ENCODE assay signal across 14 cellular contexts in the genomic region with DNA sequence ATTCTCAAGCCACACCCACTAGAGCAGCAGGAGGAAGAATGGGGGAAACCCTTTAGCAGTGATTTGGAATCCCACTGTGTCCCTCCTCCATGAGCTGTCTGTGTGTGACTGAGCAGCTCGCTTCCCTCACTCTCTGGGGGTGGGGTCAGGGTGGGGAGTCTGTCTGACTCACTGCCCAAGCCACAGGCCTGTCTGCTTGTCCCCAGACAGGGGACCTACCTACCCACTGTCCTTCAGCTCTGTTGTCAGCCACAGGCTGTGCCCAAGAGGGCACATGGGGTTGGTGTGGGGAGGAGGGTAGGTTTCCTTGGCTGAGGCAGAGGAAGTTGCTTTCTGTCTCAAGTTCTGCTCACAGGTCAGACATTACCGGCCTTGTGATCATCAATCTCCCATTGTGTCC.
DNase-seq lines count a peak whose midpoint lies in the region; ATAC-seq, FAIRE-seq and TF ChIP-seq lines count a peak whose summit lies in the region.
"Had no signal": no experiment of that assay in that cellular context is flagged by ENCODE, and none has a peak within 500 bp of the region (broad histone marks: within the 10 kb centered on the region; RNA-seq: fewer than 3 reads in every experiment).

No MANE protein-coding gene starts in this region.

- H3K36me3 ChIP-seq in upper lobe of left lung (no peaks in the 10 kb centered on the region), gastroesophageal sphincter (no peaks in the 10 kb centered on the region)
- H3K36me3 ChIP-seq: ascending aorta had no signal

- no peak for TF ChIP-seq EP300 in upper lobe of left lung (IDR thresholded peaks at IDR 0.05)
- no peak for TF ChIP-seq EP300 in gastroesophageal sphincter (IDR thresholded peaks at IDR 0.05)

- peaks cover 12 to 22% (median 16%) of the 10 kb centered on the region in 4 donors for H3K4me1 ChIP-seq in upper lobe of left lung
- peaks cover 0 to 17% (median 7%) of the 10 kb centered on the region in 3 donors for H3K4me1 ChIP-seq in gastroesophageal sphincter

- H3K4me1 Mint-ChIP-seq in WTC11 = peaks cover 12% of the 10 kb centered on the region
- H3K4me1 Mint-ChIP-seq: immature natural killer cell had no signal

- H3K27me3 ChIP-seq in upper lobe of left lung (no peaks in the 10 kb centered on the region), gastroesophageal sphincter (no peaks in the 10 kb centered on the region)
- H3K27me3 ChIP-seq: ascending aorta had no signal

- H3K27ac ChIP-seq in upper lobe of left lung (peak overlapping the region in 1 of 4 donors; percentile 40), gastroesophageal sphincter (no peak overlapping the region)
- H3K27ac ChIP-seq: ascending aorta, KMS-11 had no signal

- 39 to 48% methylated on average over 2 of the region's 2 CpGs for WGBS in upper lobe of left lung, 2 donors
- WGBS in gastroesophageal sphincter (ENCODE audit: low coverage in 1 of 2), 2 donors = 40% methylated on average over 2 of the region's 2 CpGs; no CpG with 5 or more reads in 1 of the 2 donors

- no peak for DNase-seq in HTR-8/SVneo (ENCODE audit: insufficient read length, low spot score)
- DNase-seq in WTC11 (ENCODE audit: low spot score) = no peak
- peak; percentile 49 for DNase-seq in iPS-NIHi7 (ENCODE audit: extremely low spot score)
- DNase-seq in upper lobe of left lung = peak in 1 of 2 donors; percentile 69
- DNase-seq in central memory CD4-positive, alpha-beta T cell = no peak
- no peak for DNase-seq in superior temporal gyrus (ENCODE audit: extremely low spot score)
- DNase-seq: DMS53; immature natural killer cell; stimulated activated naive CD4-positive, alpha-beta T cell treated with Interleukin-2 at 50 U/mL for 16 hours had no signal

- no peak for TF ChIP-seq CTCF in WTC11 (IDR thresholded peaks at IDR 0.05)
- no peak for TF ChIP-seq CTCF in upper lobe of left lung (IDR thresholded peaks at IDR 0.05)
- no peak for TF ChIP-seq CTCF in gastroesophageal sphincter (IDR thresholded peaks at IDR 0.05)

- CTCF ChIA-PET in WTC11 (lab: Charles Lee) = no interaction called here

- no peak overlapping the region for H3K4me3 Mint-ChIP-seq in WTC11
- H3K4me3 Mint-ChIP-seq: immature natural killer cell had no signal

- H3K27ac Mint-ChIP-seq in WTC11 = no peak overlapping the region
- H3K27ac Mint-ChIP-seq: immature natural killer cell had no signal

- H3K9me3 Mint-ChIP-seq in WTC11 = no peaks in the 10 kb centered on the region
- H3K9me3 Mint-ChIP-seq: immature natural killer cell had no signal

- POLR2A ChIA-PET in WTC11 (lab: Charles Lee) = no interaction called here

- peak; percentile 51 for FAIRE-seq in HTR-8/SVneo (lab: Jason Lieb, UNC)
- FAIRE-seq: TTC549 had no signal

- no peaks in the 10 kb centered on the region; the same call in none of the 2 replicates for H3K27me3 Mint-ChIP-seq in WTC11 (ENCODE audit: low read depth)

- no peaks in the 10 kb centered on the region for H3K36me3 Mint-ChIP-seq in WTC11
- H3K36me3 Mint-ChIP-seq: immature natural killer cell had no signal

- ATAC-seq in WTC11 (peak; percentile 41), upper lobe of left lung (ENCODE audit: low FRiP score in 2 of 2) (peak; percentile 64 to 74), gastroesophageal sphincter (no peak)
- ATAC-seq: Panc1 had no signal

- TF ChIP-seq POLR2A in upper lobe of left lung (IDR thresholded peaks at IDR 0.05) (peak in 1 of 4 donors; percentile 27), gastroesophageal sphincter (IDR thresholded peaks at IDR 0.05) (no peak)

- no peak overlapping the region for H3K4me3 ChIP-seq in upper lobe of left lung
- no peak overlapping the region for H3K4me3 ChIP-seq in gastroesophageal sphincter
- H3K4me3 ChIP-seq: ascending aorta had no signal

- H3K9me3 ChIP-seq in upper lobe of left lung = no peaks in the 10 kb centered on the region
- no peaks in the 10 kb centered on the region for H3K9me3 ChIP-seq in gastroesophageal sphincter
- H3K9me3 ChIP-seq: ascending aorta had no signal

TF ChIP-seq in WTC11, 78 proteins besides CTCF, POLR2A, EP300 and RAD21:
- TF ChIP-seq, protein P1, sequence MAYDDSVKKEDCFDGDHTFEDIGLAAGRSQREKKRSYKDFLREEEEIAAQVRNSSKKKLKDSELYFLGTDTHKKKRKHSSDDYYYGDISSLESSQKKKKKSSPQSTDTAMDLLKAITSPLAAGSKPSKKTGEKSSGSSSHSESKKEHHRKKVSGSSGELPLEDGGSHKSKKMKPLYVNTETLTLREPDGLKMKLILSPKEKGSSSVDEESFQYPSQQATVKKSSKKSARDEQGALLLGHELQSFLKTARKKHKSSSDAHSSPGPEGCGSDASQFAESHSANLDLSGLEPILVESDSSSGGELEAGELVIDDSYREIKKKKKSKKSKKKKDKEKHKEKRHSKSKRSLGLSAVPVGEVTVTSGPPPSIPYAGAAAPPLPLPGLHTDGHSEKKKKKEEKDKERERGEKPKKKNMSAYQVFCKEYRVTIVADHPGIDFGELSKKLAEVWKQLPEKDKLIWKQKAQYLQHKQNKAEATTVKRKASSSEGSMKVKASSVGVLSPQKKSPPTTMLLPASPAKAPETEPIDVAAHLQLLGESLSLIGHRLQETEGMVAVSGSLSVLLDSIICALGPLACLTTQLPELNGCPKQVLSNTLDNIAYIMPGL (CRISPR knock-in tag; IDR thresholded peaks at IDR 0.05) = no peak
- TF ChIP-seq, protein P2, sequence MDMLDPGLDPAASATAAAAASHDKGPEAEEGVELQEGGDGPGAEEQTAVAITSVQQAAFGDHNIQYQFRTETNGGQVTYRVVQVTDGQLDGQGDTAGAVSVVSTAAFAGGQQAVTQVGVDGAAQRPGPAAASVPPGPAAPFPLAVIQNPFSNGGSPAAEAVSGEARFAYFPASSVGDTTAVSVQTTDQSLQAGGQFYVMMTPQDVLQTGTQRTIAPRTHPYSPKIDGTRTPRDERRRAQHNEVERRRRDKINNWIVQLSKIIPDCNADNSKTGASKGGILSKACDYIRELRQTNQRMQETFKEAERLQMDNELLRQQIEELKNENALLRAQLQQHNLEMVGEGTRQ (CRISPR knock-in tag; IDR thresholded peaks at IDR 0.05) = no peak
- no peak for TF ChIP-seq GTF2I (CRISPR knock-in tag; conservative IDR thresholded peaks at IDR 0.05)
- no peak for TF ChIP-seq FOXK1 (CRISPR knock-in tag; IDR thresholded peaks at IDR 0.05)
- TF ChIP-seq KAT7 (CRISPR knock-in tag; IDR thresholded peaks at IDR 0.05; ENCODE audit: borderline replicate concordance) = no peak
- TF ChIP-seq, protein P3, sequence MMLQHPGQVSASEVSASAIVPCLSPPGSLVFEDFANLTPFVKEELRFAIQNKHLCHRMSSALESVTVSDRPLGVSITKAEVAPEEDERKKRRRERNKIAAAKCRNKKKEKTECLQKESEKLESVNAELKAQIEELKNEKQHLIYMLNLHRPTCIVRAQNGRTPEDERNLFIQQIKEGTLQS (CRISPR knock-in tag; conservative IDR thresholded peaks at IDR 0.05) = no peak
- TF ChIP-seq ZNF317 (CRISPR knock-in tag; IDR thresholded peaks at IDR 0.05; ENCODE audit: borderline replicate concordance, low read depth) = no peak
- no peak for TF ChIP-seq ATF1 (CRISPR knock-in tag; IDR thresholded peaks at IDR 0.05)
- TF ChIP-seq, protein P4, sequence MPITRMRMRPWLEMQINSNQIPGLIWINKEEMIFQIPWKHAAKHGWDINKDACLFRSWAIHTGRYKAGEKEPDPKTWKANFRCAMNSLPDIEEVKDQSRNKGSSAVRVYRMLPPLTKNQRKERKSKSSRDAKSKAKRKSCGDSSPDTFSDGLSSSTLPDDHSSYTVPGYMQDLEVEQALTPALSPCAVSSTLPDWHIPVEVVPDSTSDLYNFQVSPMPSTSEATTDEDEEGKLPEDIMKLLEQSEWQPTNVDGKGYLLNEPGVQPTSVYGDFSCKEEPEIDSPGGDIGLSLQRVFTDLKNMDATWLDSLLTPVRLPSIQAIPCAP (CRISPR knock-in tag; IDR thresholded peaks at IDR 0.05) = no peak
- TF ChIP-seq, protein P5, sequence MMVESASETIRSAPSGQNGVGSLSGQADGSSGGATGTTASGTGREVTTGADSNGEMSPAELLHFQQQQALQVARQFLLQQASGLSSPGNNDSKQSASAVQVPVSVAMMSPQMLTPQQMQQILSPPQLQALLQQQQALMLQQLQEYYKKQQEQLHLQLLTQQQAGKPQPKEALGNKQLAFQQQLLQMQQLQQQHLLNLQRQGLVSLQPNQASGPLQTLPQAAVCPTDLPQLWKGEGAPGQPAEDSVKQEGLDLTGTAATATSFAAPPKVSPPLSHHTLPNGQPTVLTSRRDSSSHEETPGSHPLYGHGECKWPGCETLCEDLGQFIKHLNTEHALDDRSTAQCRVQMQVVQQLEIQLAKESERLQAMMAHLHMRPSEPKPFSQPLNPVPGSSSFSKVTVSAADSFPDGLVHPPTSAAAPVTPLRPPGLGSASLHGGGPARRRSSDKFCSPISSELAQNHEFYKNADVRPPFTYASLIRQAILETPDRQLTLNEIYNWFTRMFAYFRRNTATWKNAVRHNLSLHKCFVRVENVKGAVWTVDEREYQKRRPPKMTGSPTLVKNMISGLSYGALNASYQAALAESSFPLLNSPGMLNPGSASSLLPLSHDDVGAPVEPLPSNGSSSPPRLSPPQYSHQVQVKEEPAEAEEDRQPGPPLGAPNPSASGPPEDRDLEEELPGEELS (CRISPR knock-in tag; IDR thresholded peaks at IDR 0.05) = no peak
- TF ChIP-seq, protein P6, sequence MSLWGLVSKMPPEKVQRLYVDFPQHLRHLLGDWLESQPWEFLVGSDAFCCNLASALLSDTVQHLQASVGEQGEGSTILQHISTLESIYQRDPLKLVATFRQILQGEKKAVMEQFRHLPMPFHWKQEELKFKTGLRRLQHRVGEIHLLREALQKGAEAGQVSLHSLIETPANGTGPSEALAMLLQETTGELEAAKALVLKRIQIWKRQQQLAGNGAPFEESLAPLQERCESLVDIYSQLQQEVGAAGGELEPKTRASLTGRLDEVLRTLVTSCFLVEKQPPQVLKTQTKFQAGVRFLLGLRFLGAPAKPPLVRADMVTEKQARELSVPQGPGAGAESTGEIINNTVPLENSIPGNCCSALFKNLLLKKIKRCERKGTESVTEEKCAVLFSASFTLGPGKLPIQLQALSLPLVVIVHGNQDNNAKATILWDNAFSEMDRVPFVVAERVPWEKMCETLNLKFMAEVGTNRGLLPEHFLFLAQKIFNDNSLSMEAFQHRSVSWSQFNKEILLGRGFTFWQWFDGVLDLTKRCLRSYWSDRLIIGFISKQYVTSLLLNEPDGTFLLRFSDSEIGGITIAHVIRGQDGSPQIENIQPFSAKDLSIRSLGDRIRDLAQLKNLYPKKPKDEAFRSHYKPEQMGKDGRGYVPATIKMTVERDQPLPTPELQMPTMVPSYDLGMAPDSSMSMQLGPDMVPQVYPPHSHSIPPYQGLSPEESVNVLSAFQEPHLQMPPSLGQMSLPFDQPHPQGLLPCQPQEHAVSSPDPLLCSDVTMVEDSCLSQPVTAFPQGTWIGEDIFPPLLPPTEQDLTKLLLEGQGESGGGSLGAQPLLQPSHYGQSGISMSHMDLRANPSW (CRISPR knock-in tag; conservative IDR thresholded peaks at IDR 0.05; ENCODE audit: low read depth) = no peak
- no peak for TF ChIP-seq CREB1 (CRISPR knock-in tag; IDR thresholded peaks at IDR 0.05)
- no peak for TF ChIP-seq ZNF232 (CRISPR knock-in tag; IDR thresholded peaks at IDR 0.05)
TF ChIP-seq in WTC11: peak in this region for 0.
